13 cellular contexts compared by ENCODE assay signal in the genomic region with DNA sequence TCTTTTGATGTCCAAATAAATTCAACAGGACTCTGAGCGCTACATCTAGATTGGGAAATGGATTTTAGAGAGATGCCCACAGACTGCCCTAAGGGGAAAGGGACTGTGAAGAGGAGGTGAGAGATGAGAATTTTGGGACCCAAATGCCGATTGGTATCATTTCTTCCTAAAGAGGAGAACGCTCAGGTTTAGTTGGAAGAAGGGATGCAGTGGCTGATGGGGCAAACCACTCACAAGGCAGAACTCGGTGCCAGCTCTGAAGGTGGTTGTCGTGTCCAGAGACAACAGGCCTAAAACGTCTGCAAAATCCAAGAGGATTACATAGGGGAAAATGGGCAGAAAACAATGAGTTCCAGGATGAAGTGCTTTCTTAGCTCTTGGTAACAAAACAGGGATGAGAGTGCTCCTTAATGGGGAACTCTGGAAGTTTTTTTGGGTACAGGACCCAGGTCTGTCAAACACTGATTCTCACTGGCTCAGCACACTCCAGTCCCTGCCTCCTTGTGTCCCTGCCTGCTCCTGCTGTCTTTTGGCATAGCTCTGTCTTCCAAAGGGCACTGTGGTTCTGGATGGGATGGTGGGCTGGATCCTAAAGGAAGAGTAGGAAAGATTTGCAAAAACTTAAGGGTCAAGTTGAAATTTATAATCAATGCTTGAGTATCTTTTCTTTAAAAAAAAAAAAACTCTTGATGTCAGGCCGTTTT. TPM values are rescaled to one million over a fixed set of nuclear protein-coding genes. Genes with fewer than 3 reads are reported as not detected.
DNase-seq lines count a peak whose midpoint lies in the region; ATAC-seq, FAIRE-seq and TF ChIP-seq lines count a peak whose summit lies in the region.
"Had no signal": no experiment of that assay in that cellular context is flagged by ENCODE, and none has a peak within 500 bp of the region (broad histone marks: within the 10 kb centered on the region; RNA-seq: fewer than 3 reads in every experiment).

No MANE protein-coding gene starts in this region.

- ATAC-seq in A549 (no peak), HG03520 (IDR thresholded peaks at IDR 0.05; ENCODE audit: unreplicated experiment) (no peak)
- ATAC-seq in central memory CD8-positive, alpha-beta T cell (replicated peaks; ENCODE audit: extremely low read depth, poor library complexity, severe bottlenecking): no peak

- TF ChIP-seq RAD21 in A549 (conservative IDR thresholded peaks at IDR 0.05 in 1 of 2, IDR thresholded peaks at IDR 0.05 in 1 of 2): no peak

- CTCF ChIA-PET in A549 (lab: Yijun Ruan, JAX): interaction anchor here (1.0 to 1.6 kb wide), 4 partner anchors 108 to 293 kb away, joined by 3 to 15 read pairs (median 5); no protein-coding TSS in a partner anchor

- TF ChIP-seq POLR2A in A549 (IDR thresholded peaks at IDR 0.05; ENCODE audit: low read length): no peak

- H3K4me1 ChIP-seq in A549 (peaks cover 96% of the 10 kb centered on the region), HUES48 (ENCODE audit: control insufficient read depth, insufficient read depth, low read length) (peaks cover 32% of the 10 kb centered on the region)

- POLR2A ChIA-PET in A549 (lab: Yijun Ruan, JAX): no interaction called here

- H3K4me3 Mint-ChIP-seq in central memory CD8-positive, alpha-beta T cell: peak overlapping the region; percentile 72
- H3K4me3 Mint-ChIP-seq in nephron: no peak overlapping the region

- H3K36me3 Mint-ChIP-seq in central memory CD8-positive, alpha-beta T cell (ENCODE audit: insufficient read depth): peaks cover 22% of the 10 kb centered on the region
- peaks cover 49% of the 10 kb centered on the region for H3K36me3 Mint-ChIP-seq in nephron (ENCODE audit: low read depth)

- H3K9ac ChIP-seq in HUES48 (ENCODE audit: low read depth, low read length): no peak overlapping the region
- H3K9ac ChIP-seq: BLaER1 treated with 17β-estradiol and CSF1 and Interleukin-3, amounts not matched to agents 10 nM and 100 nM had no signal

- H3K4me2 ChIP-seq in A549: peak overlapping the region; percentile 41
- H3K4me2 ChIP-seq: BLaER1 treated with 17β-estradiol and CSF1 and Interleukin-3, amounts not matched to agents 10 nM and 100 nM had no signal

- no peaks in the 10 kb centered on the region for H3K36me3 ChIP-seq in HUES48 (ENCODE audit: control insufficient read depth, insufficient read depth, low read length)

- H3K4me3 ChIP-seq in A549 (no peak overlapping the region), HUES48 (ENCODE audit: low read depth, low read length) (no peak overlapping the region)
- H3K4me3 ChIP-seq: BLaER1 treated with 17β-estradiol and CSF1 and Interleukin-3, amounts not matched to agents 10 nM and 100 nM; sigmoid colon had no signal

- no peak for TF ChIP-seq CTCF in A549 (IDR thresholded peaks at IDR 0.05)
- no peak for TF ChIP-seq CTCF in nephron (IDR thresholded peaks at IDR 0.05; ENCODE audit: unreplicated experiment in 3 of 3)

- H3K27me3 ChIP-seq in HUES48 (ENCODE audit: control insufficient read depth, insufficient read depth, low read length): no peaks in the 10 kb centered on the region
- H3K27me3 ChIP-seq: BLaER1 treated with 17β-estradiol and CSF1 and Interleukin-3, amounts not matched to agents 10 nM and 100 nM; sigmoid colon had no signal

- no peak for FAIRE-seq in A549 (lab: Jason Lieb, UNC)

- no peaks in the 10 kb centered on the region for H3K9me3 Mint-ChIP-seq in central memory CD8-positive, alpha-beta T cell
- H3K9me3 Mint-ChIP-seq in nephron: no peaks in the 10 kb centered on the region

- TF ChIP-seq EP300 in A549 (IDR thresholded peaks at IDR 0.05): no peak

- peaks cover 66% of the 10 kb centered on the region for H3K4me1 Mint-ChIP-seq in central memory CD8-positive, alpha-beta T cell
- H3K4me1 Mint-ChIP-seq in nephron: peaks cover 40% of the 10 kb centered on the region

- DNase-seq in A549 (ENCODE audit: low read depth in 1 of 2, low spot score in 1 of 2) (no peak), NCI-H69 (lab: John Stamatoyannopoulos, UW) (no peak), LoVo (ENCODE audit: low spot score) (no peak), NCI-H2107 (lab: John Stamatoyannopoulos, UW) (no peak)
- DNase-seq in central memory CD8-positive, alpha-beta T cell (ENCODE audit: low spot score in 2 of 2): no peak
- DNase-seq: activated CD4-positive, CD25-positive, alpha-beta regulatory T cell; effector CD4-positive, alpha-beta T cell; SIG-M5; sigmoid colon had no signal

- peak overlapping the region; percentile 94 to 98 for H3K27ac ChIP-seq in A549
- peak overlapping the region; percentile 52 for H3K27ac ChIP-seq in HUES48 (ENCODE audit: low read depth, low read length)
- H3K27ac ChIP-seq: BLaER1 treated with 17β-estradiol and CSF1 and Interleukin-3, amounts not matched to agents 10 nM and 100 nM had no signal

- H3K27me3 Mint-ChIP-seq in central memory CD8-positive, alpha-beta T cell: no peaks in the 10 kb centered on the region
- H3K27me3 Mint-ChIP-seq in nephron (ENCODE audit: low read depth): no peaks in the 10 kb centered on the region

- 74% methylated on average over 7 of the region's 7 CpGs for WGBS in A549 (ENCODE audit: missing lambda C conversion rate)

- H3K9me3 ChIP-seq in A549: no peaks in the 10 kb centered on the region
- no peaks in the 10 kb centered on the region for H3K9me3 ChIP-seq in HUES48 (ENCODE audit: control insufficient read depth, insufficient read depth, low read length)
- H3K9me3 ChIP-seq: sigmoid colon had no signal

- H3K27ac Mint-ChIP-seq in central memory CD8-positive, alpha-beta T cell (ENCODE audit: low read depth): peak overlapping the region; percentile 96
- peak overlapping the region; percentile 91 to 98 (median 95) for H3K27ac Mint-ChIP-seq in nephron

TF ChIP-seq in A549, 52 proteins besides CTCF, POLR2A, EP300 and RAD21:
- TF ChIP-seq CHD4 (IDR thresholded peaks at IDR 0.05; ENCODE audit: borderline replicate concordance) (no peak), CEBPB (IDR thresholded peaks at IDR 0.05) (no peak), JUNB (IDR thresholded peaks at IDR 0.05) (no peak), RCOR1 (IDR thresholded peaks at IDR 0.05; ENCODE audit: low read depth, low read length) (no peak)
TF ChIP-seq in A549: peak in this region for 0.

RNA-seq across cellular contexts. Expression of gene NEDD9, which starts 29.0 kb away (rescaled TPM):
- polyA plus RNA-seq in A549 (2011; rRNA removed): 79.6 and 82.5 TPM in 2 replicates
- polyA plus RNA-seq in A549 (2012; cell fraction: cytosol; rRNA removed): 58.4 and 71.1 TPM in 2 replicates
- polyA plus RNA-seq in A549 (2012; cell fraction: nucleus; rRNA removed): 106 and 118 TPM in 2 replicates
- 43.6 to 47.9 TPM (median 46.7 TPM) in 3 replicates for polyA plus RNA-seq in A549 (2017; fragmentation: RNase III; extraction: RNeasy Plus Mini Kit Qiagen cat#74134 plus additional on column Dnase treatment)
- polyA minus RNA-seq in A549 (2011; rRNA and poly(A)+ RNA removed): 212 and 221 TPM in 2 replicates
